11 cellular contexts compared by ENCODE assay signal in the genomic region with DNA sequence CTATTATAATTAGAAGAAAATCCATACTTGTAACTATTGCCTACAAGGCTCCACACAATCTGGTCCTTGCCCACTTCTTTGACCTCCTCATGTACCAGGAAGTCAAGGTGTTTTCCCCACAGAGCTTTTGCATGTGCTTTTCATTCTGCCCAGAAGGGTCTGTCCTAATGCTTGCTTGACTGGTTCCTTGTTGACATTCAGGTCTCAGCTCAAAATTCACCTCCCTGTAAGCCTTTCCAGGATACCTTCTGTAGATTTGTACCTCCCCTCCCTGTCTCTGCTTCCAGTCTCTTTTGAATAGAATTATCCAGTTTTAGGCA. TPM values are rescaled to one million over a fixed set of nuclear protein-coding genes. Genes with fewer than 3 reads are reported as not detected.
DNase-seq lines count a peak whose midpoint lies in the region; ATAC-seq and TF ChIP-seq lines count a peak whose summit lies in the region.
"Had no signal": no experiment of that assay in that cellular context is flagged by ENCODE, and none has a peak within 500 bp of the region (broad histone marks: within the 10 kb centered on the region; RNA-seq: fewer than 3 reads in every experiment).

No MANE protein-coding gene starts in this region.

- no peak overlapping the region for H3K4me3 ChIP-seq in mucosa of descending colon

- peaks cover 4% of the 10 kb centered on the region for H3K27me3 Mint-ChIP-seq in activated T-helper 1 cell treated with anti-CD3 and anti-CD28 coated beads, Interleukin-12 subunit alpha, Interleukin-12 subunit beta, Interleukin-2, Interleukin-4 antibody, amounts not matched to agents 30 ng/mL and 10 ng/mL and 1 ng/mL, durations not matched to agents 14 hours and 24 hours and 36 hours (ENCODE audit: insufficient read depth)

- peaks cover 10% of the 10 kb centered on the region for H3K4me1 Mint-ChIP-seq in activated T-helper 1 cell treated with anti-CD3 and anti-CD28 coated beads, Interleukin-12 subunit alpha, Interleukin-12 subunit beta, Interleukin-2, Interleukin-4 antibody, amounts not matched to agents 30 ng/mL and 10 ng/mL and 1 ng/mL, durations not matched to agents 14 hours and 24 hours and 36 hours (ENCODE audit: low read depth)

- DNase-seq in mucosa of descending colon (no peak), midbrain (lab: John Stamatoyannopoulos, UW) (no peak)
- no peak for DNase-seq in activated T-helper 1 cell treated with anti-CD3 and anti-CD28 coated beads, Interleukin-12 subunit alpha, Interleukin-12 subunit beta, Interleukin-2, Interleukin-4 antibody, amounts not matched to agents 30 ng/mL and 10 ng/mL and 1 ng/mL, durations not matched to agents 14 hours and 24 hours and 36 hours (ENCODE audit: low spot score)
- DNase-seq in activated naive CD4-positive, alpha-beta T cell treated with anti-CD3 and anti-CD28 coated beads, Interleukin-2, amount 50 U/mL, for 16 hours, result no peak
- DNase-seq in activated CD8-positive, alpha-beta memory T cell treated with anti-CD3 and anti-CD28 coated beads, Interleukin-2, amount 50 U/mL, for 4 hours, result no peak
- DNase-seq: activated T-cell treated with anti-CD3 and anti-CD28 coated beads, Interleukin-2, amount 50 U/mL, for 1 hour; left cardiac atrium; stimulated activated CD4-positive, alpha-beta T cell treated with anti-CD3 and anti-CD28 coated beads, Interleukin-1b, Interleukin-23, amount 100 ng/mL, for 48 hours had no signal

- H3K27ac Mint-ChIP-seq in activated T-helper 1 cell treated with anti-CD3 and anti-CD28 coated beads, Interleukin-12 subunit alpha, Interleukin-12 subunit beta, Interleukin-2, Interleukin-4 antibody, amounts not matched to agents 30 ng/mL and 10 ng/mL and 1 ng/mL, durations not matched to agents 14 hours and 24 hours and 36 hours, result no peak overlapping the region

- no peaks in the 10 kb centered on the region for H3K36me3 ChIP-seq in mucosa of descending colon (ENCODE audit: low read depth)

- ATAC-seq in GM18520 (IDR thresholded peaks at IDR 0.05; ENCODE audit: unreplicated experiment) (peak; percentile 84), GM21737 (IDR thresholded peaks at IDR 0.05; ENCODE audit: unreplicated experiment) (peak; percentile 73), HG03571 (IDR thresholded peaks at IDR 0.05; ENCODE audit: unreplicated experiment) (peak; percentile 53), mucosa of descending colon (peak; percentile 82)

- no peak overlapping the region for H3K4me3 Mint-ChIP-seq in activated T-helper 1 cell treated with anti-CD3 and anti-CD28 coated beads, Interleukin-12 subunit alpha, Interleukin-12 subunit beta, Interleukin-2, Interleukin-4 antibody, amounts not matched to agents 30 ng/mL and 10 ng/mL and 1 ng/mL, durations not matched to agents 14 hours and 24 hours and 36 hours

- H3K9me3 ChIP-seq in mucosa of descending colon, result no peaks in the 10 kb centered on the region

- no peaks in the 10 kb centered on the region for H3K4me1 ChIP-seq in mucosa of descending colon (ENCODE audit: low read depth)

- no peaks in the 10 kb centered on the region for H3K9me3 Mint-ChIP-seq in activated T-helper 1 cell treated with anti-CD3 and anti-CD28 coated beads, Interleukin-12 subunit alpha, Interleukin-12 subunit beta, Interleukin-2, Interleukin-4 antibody, amounts not matched to agents 30 ng/mL and 10 ng/mL and 1 ng/mL, durations not matched to agents 14 hours and 24 hours and 36 hours

- intact Hi-C loops in mucosa of descending colon (cut with DNase I, micrococcal nuclease), result loop anchor here in 1 of 2 donors (10.0 kb wide), 1 partner anchor 154 kb away; no protein-coding TSS in a partner anchor
- intact Hi-C loops in activated T-helper 1 cell treated with anti-CD3 and anti-CD28 coated beads, Interleukin-12 subunit alpha, Interleukin-12 subunit beta, Interleukin-2, Interleukin-4 antibody, amounts not matched to agents 30 ng/mL and 10 ng/mL and 1 ng/mL, durations not matched to agents 14 hours and 24 hours and 36 hours (cut with micrococcal nuclease), result no loop called here

- no peak for TF ChIP-seq CTCF in mucosa of descending colon (IDR thresholded peaks at IDR 0.05)

- H3K36me3 Mint-ChIP-seq in activated T-helper 1 cell treated with anti-CD3 and anti-CD28 coated beads, Interleukin-12 subunit alpha, Interleukin-12 subunit beta, Interleukin-2, Interleukin-4 antibody, amounts not matched to agents 30 ng/mL and 10 ng/mL and 1 ng/mL, durations not matched to agents 14 hours and 24 hours and 36 hours (ENCODE audit: low read depth), result no peaks in the 10 kb centered on the region

RNA-seq across cellular contexts. Expression of a gene that starts 33.6 kb away (rescaled TPM):
- 100 to 1,000 TPM; 178 to 243 (median 235) TPM for total RNA-seq in mucosa of descending colon
- 65.6 and 78.2 TPM in 2 replicates for total RNA-seq in activated T-helper 1 cell treated with anti-CD3 and anti-CD28 coated beads, Interleukin-12 subunit alpha, Interleukin-12 subunit beta, Interleukin-2, Interleukin-4 antibody, amounts not matched to agents 30 ng/mL and 10 ng/mL and 1 ng/mL, durations not matched to agents 14 hours and 24 hours and 36 hours
